Comparison of ENCODE assay signal across 24 cellular contexts in genomic region chr11:35587972-35588371, GRCh38. TPM values are rescaled to one million over a fixed set of nuclear protein-coding genes. Genes with fewer than 3 reads are reported as not detected.
"Had no signal": no experiment of that assay in that cellular context is flagged by ENCODE, and none has a peak within 500 bp of the region (broad histone marks: within the 10 kb centered on the region; RNA-seq: fewer than 3 reads in every experiment).

No MANE protein-coding gene starts in this region.

- H3K27ac ChIP-seq: adrenal gland, coronary artery, heart right ventricle, skin epidermis, uterus had no signal

- H3K4me3 Mint-ChIP-seq: activated naive CD8-positive, alpha-beta T cell treated with anti-CD3 and anti-CD28 coated beads for 36 hours; activated T-cell treated with anti-CD3 and anti-CD28 coated beads, Interleukin-2, amount 50 U/mL, for 72 hours; brain; natural killer cell; stimulated activated memory B cell treated with anti-CD40 and anti-IgM and Interleukin-4, amounts not matched to agents 10 μg/mL and 1 μg/mL and 100 μg/mL, for 72 hours; stimulated activated naive CD8-positive, alpha-beta T cell treated with anti-CD3 and anti-CD28 coated beads, Interleukin-15, amount 100 ng/mL, for 72 hours; T-helper 2 cell treated with Interferon-gamma antibody and Interleukin-4, amounts not matched to agents 5 μg/mL and 100 μg/mL, for 36 hours; type B pancreatic cell had no signal

- ATAC-seq: activated T-cell treated with anti-CD3 and anti-CD28 coated beads, Interleukin-2, amount 50 U/mL, for 72 hours; esophagus mucosa; heart right ventricle; natural killer cell; right cardiac atrium; stimulated activated memory B cell treated with anti-CD40 and anti-IgM and Interleukin-4, amounts not matched to agents 10 μg/mL and 1 μg/mL and 100 μg/mL, for 72 hours; stimulated activated naive CD8-positive, alpha-beta T cell treated with anti-CD3 and anti-CD28 coated beads, Interleukin-15, amount 100 ng/mL, for 72 hours had no signal

- H3K4me3 ChIP-seq: adrenal gland, coronary artery, heart right ventricle, skin epidermis, uterus had no signal

- H3K9me3 Mint-ChIP-seq: activated naive CD8-positive, alpha-beta T cell treated with anti-CD3 and anti-CD28 coated beads for 36 hours; activated T-cell treated with anti-CD3 and anti-CD28 coated beads, Interleukin-2, amount 50 U/mL, for 72 hours; brain; natural killer cell; stimulated activated memory B cell treated with anti-CD40 and anti-IgM and Interleukin-4, amounts not matched to agents 10 μg/mL and 1 μg/mL and 100 μg/mL, for 72 hours; stimulated activated naive CD8-positive, alpha-beta T cell treated with anti-CD3 and anti-CD28 coated beads, Interleukin-15, amount 100 ng/mL, for 72 hours; T-helper 2 cell treated with Interferon-gamma antibody and Interleukin-4, amounts not matched to agents 5 μg/mL and 100 μg/mL, for 36 hours; type B pancreatic cell had no signal

- H3K4me1 Mint-ChIP-seq: activated naive CD8-positive, alpha-beta T cell treated with anti-CD3 and anti-CD28 coated beads for 36 hours; brain; natural killer cell; stimulated activated memory B cell treated with anti-CD40 and anti-IgM and Interleukin-4, amounts not matched to agents 10 μg/mL and 1 μg/mL and 100 μg/mL, for 72 hours; stimulated activated naive CD8-positive, alpha-beta T cell treated with anti-CD3 and anti-CD28 coated beads, Interleukin-15, amount 100 ng/mL, for 72 hours had no signal

- H3K36me3 ChIP-seq: adrenal gland, heart right ventricle, uterus had no signal

- H3K4me1 ChIP-seq: heart right ventricle had no signal

- DNase-seq: activated CD4-positive, alpha-beta T cell treated with anti-CD3 and anti-CD28 coated beads for 4 hours; activated CD4-positive, alpha-beta T cell treated with anti-CD3 and anti-CD28 coated beads, Interleukin-2, amount 50 U/mL, for 4 hours; activated CD4-positive, CD25-positive, alpha-beta regulatory T cell; activated naive CD4-positive, alpha-beta T cell; activated naive CD8-positive, alpha-beta T cell treated with anti-CD3 and anti-CD28 coated beads for 36 hours; activated T-cell treated with anti-CD3 and anti-CD28 coated beads for 4 hours; activated T-cell treated with anti-CD3 and anti-CD28 coated beads, Interleukin-2, amount 50 U/mL, for 72 hours; adrenal gland; aorta; heart right ventricle; natural killer cell; right cardiac atrium; stimulated activated CD4-positive, alpha-beta T cell treated with anti-CD3 and anti-CD28 coated beads, Interleukin-4, amount 100 ng/mL, for 24 hours; stimulated activated CD8-positive, alpha-beta memory T cell treated with anti-CD3 and anti-CD28 coated beads, Interleukin-4, amount 100 ng/mL, for 48 hours; stimulated activated naive CD8-positive, alpha-beta T cell treated with anti-CD3 and anti-CD28 coated beads, Interleukin-15, amount 100 ng/mL, for 72 hours; substantia nigra; uterus had no signal

- H3K27ac Mint-ChIP-seq: activated naive CD8-positive, alpha-beta T cell treated with anti-CD3 and anti-CD28 coated beads for 36 hours; activated T-cell treated with anti-CD3 and anti-CD28 coated beads, Interleukin-2, amount 50 U/mL, for 72 hours; brain; natural killer cell; stimulated activated memory B cell treated with anti-CD40 and anti-IgM and Interleukin-4, amounts not matched to agents 10 μg/mL and 1 μg/mL and 100 μg/mL, for 72 hours; T-helper 2 cell treated with Interferon-gamma antibody and Interleukin-4, amounts not matched to agents 5 μg/mL and 100 μg/mL, for 36 hours; type B pancreatic cell had no signal

- H3K27me3 ChIP-seq: adrenal gland, uterus had no signal

- H3K9me3 ChIP-seq: adrenal gland, heart right ventricle, uterus had no signal

- H3K36me3 Mint-ChIP-seq: activated naive CD8-positive, alpha-beta T cell treated with anti-CD3 and anti-CD28 coated beads for 36 hours; brain; natural killer cell; stimulated activated memory B cell treated with anti-CD40 and anti-IgM and Interleukin-4, amounts not matched to agents 10 μg/mL and 1 μg/mL and 100 μg/mL, for 72 hours; type B pancreatic cell had no signal

RNA-seq across cellular contexts. Expression of gene FJX1, which starts 30.3 kb away (rescaled TPM):
- total RNA-seq: natural killer cell had no signal
